In genomic region chr10:124995605-124996004, GRCh38 we compare ENCODE assay signal across 19 cellular contexts. TPM values are rescaled to one million over a fixed set of nuclear protein-coding genes. Genes with fewer than 3 reads are reported as not detected.
DNase-seq lines count a peak whose midpoint lies in the region; ATAC-seq and TF ChIP-seq lines count a peak whose summit lies in the region.
"Had no signal": no experiment of that assay in that cellular context is flagged by ENCODE, and none has a peak within 500 bp of the region (broad histone marks: within the 10 kb centered on the region; RNA-seq: fewer than 3 reads in every experiment).

No MANE protein-coding gene starts in this region.

- peaks cover 5% of the 10 kb centered on the region for H3K79me2 ChIP-seq in GM23338 (replicated peaks; ENCODE audit: insufficient read depth)

- H3K4me3 Mint-ChIP-seq in GM23338, result no peak overlapping the region
- no peak overlapping the region for H3K4me3 Mint-ChIP-seq in activated CD4-positive, alpha-beta memory T cell treated with anti-CD3 and anti-CD28 coated beads for 36 hours
- H3K4me3 Mint-ChIP-seq in T-cell, result no peak overlapping the region
- H3K4me3 Mint-ChIP-seq: activated naive CD8-positive, alpha-beta T cell treated with anti-CD3 and anti-CD28 coated beads, Interleukin-2, amount 50 U/mL, for 24 hours; CD4-positive, alpha-beta T cell; nephron had no signal

- intact Hi-C loops in activated CD4-positive, alpha-beta memory T cell treated with anti-CD3 and anti-CD28 coated beads for 36 hours (cut with micrococcal nuclease), result no loop called here

- ATAC-seq in GM23338 (no peak), T-cell (replicated peaks in 1 of 4) (no peak)
- ATAC-seq: activated naive CD8-positive, alpha-beta T cell treated with anti-CD3 and anti-CD28 coated beads, Interleukin-2, amount 50 U/mL, for 24 hours; body of pancreas; left lung had no signal

- H3K27ac Mint-ChIP-seq in GM23338 (peak overlapping the region; percentile 65; the same call in 1 of the 2 replicates), T-cell (no peak overlapping the region)
- no peak overlapping the region for H3K27ac Mint-ChIP-seq in activated CD4-positive, alpha-beta memory T cell treated with anti-CD3 and anti-CD28 coated beads for 36 hours
- H3K27ac Mint-ChIP-seq: activated naive CD8-positive, alpha-beta T cell treated with anti-CD3 and anti-CD28 coated beads, Interleukin-2, amount 50 U/mL, for 24 hours; CD4-positive, alpha-beta T cell had no signal

- no peak for DNase-seq in GM23338 (ENCODE audit: low spot score)
- DNase-seq in activated CD4-positive, alpha-beta memory T cell treated with anti-CD3 and anti-CD28 coated beads for 36 hours, result peak; percentile 4
- DNase-seq in islet precursor cell, result peak; percentile 41
- DNase-seq in stimulated activated CD8-positive, alpha-beta memory T cell treated with anti-CD3 and anti-CD28 coated beads, Interleukin-4, amount 100 ng/mL, for 48 hours, result peak; percentile 5
- no peak for DNase-seq in T-cell
- no peak for DNase-seq in activated CD4-positive, alpha-beta T cell treated with anti-CD3 and anti-CD28 coated beads for 1 hour
- DNase-seq in stimulated activated naive CD4-positive, alpha-beta T cell treated with Interleukin-2 at 50 U/mL for 16 hours (lab: John Stamatoyannopoulos, UW), result no peak
- DNase-seq: activated naive CD8-positive, alpha-beta T cell treated with anti-CD3 and anti-CD28 coated beads, Interleukin-2, amount 50 U/mL, for 24 hours; CD4-positive, alpha-beta T cell; DMS 273 treated with DMSO at 0.1 percent for 48 hours; glutamatergic neuron; NCI-H69; T-helper 9 cell had no signal

- H2AFZ ChIP-seq in GM23338, result no peak overlapping the region

- no peaks in the 10 kb centered on the region; the same call in 1 of the 2 replicates for H3K4me1 ChIP-seq in GM23338 (ENCODE audit: insufficient read depth)

- H3K36me3 ChIP-seq in GM23338 (ENCODE audit: insufficient read depth), result peaks cover 31% of the 10 kb centered on the region

- H3K36me3 Mint-ChIP-seq in GM23338 (ENCODE audit: low read depth) (peaks cover 100% of the 10 kb centered on the region), T-cell (no peaks in the 10 kb centered on the region)
- no peaks in the 10 kb centered on the region for H3K36me3 Mint-ChIP-seq in activated CD4-positive, alpha-beta memory T cell treated with anti-CD3 and anti-CD28 coated beads for 36 hours

- no peak overlapping the region for H3K4me2 ChIP-seq in GM23338
- H3K4me2 ChIP-seq: KMS-11 had no signal

- no peak for TF ChIP-seq CTCF in GM23338 (conservative IDR thresholded peaks at IDR 0.05; ENCODE audit: low read depth in 2 of 2)

- H3K4me1 Mint-ChIP-seq in GM23338 (peaks cover 2% of the 10 kb centered on the region; the same call in 1 of the 3 replicates), T-cell (no peaks in the 10 kb centered on the region)
- H3K4me1 Mint-ChIP-seq in activated CD4-positive, alpha-beta memory T cell treated with anti-CD3 and anti-CD28 coated beads for 36 hours (ENCODE audit: low read depth), result no peaks in the 10 kb centered on the region
- H3K4me1 Mint-ChIP-seq: activated naive CD8-positive, alpha-beta T cell treated with anti-CD3 and anti-CD28 coated beads, Interleukin-2, amount 50 U/mL, for 24 hours had no signal

- H3K9me2 ChIP-seq in GM23338 (ENCODE audit: insufficient read depth), result no peaks in the 10 kb centered on the region

- peaks cover 47% of the 10 kb centered on the region for H3F3A ChIP-seq in GM23338 (replicated peaks; ENCODE audit: low read depth)

- H4K20me1 ChIP-seq in GM23338 (replicated peaks; ENCODE audit: insufficient read depth), result peaks cover 30% of the 10 kb centered on the region

- H3K27ac ChIP-seq in GM23338 (ENCODE audit: low read depth), result peak overlapping the region; percentile 59; the same call in 1 of the 2 replicates
- H3K27ac ChIP-seq: body of pancreas, KMS-11, left lung, thoracic aorta had no signal

- H3K9me3 Mint-ChIP-seq in GM23338 (peaks cover 3% of the 10 kb centered on the region; the same call in 2 of the 3 replicates), T-cell (no peaks in the 10 kb centered on the region)
- H3K9me3 Mint-ChIP-seq in activated CD4-positive, alpha-beta memory T cell treated with anti-CD3 and anti-CD28 coated beads for 36 hours, result no peaks in the 10 kb centered on the region
- H3K9me3 Mint-ChIP-seq: activated naive CD8-positive, alpha-beta T cell treated with anti-CD3 and anti-CD28 coated beads, Interleukin-2, amount 50 U/mL, for 24 hours; CD4-positive, alpha-beta T cell; nephron had no signal

- H3K27me3 ChIP-seq in GM23338 (ENCODE audit: insufficient read depth), result no peaks in the 10 kb centered on the region
- H3K27me3 ChIP-seq: body of pancreas, left lung had no signal

- peaks cover 66% of the 10 kb centered on the region for H3K27me3 Mint-ChIP-seq in GM23338 (ENCODE audit: insufficient read depth, low read depth, poor library complexity)
- peaks cover 4% of the 10 kb centered on the region for H3K27me3 Mint-ChIP-seq in activated CD4-positive, alpha-beta memory T cell treated with anti-CD3 and anti-CD28 coated beads for 36 hours
- peaks cover 0 to 3% of the 10 kb centered on the region in 2 donors for H3K27me3 Mint-ChIP-seq in T-cell
- H3K27me3 Mint-ChIP-seq: activated naive CD8-positive, alpha-beta T cell treated with anti-CD3 and anti-CD28 coated beads, Interleukin-2, amount 50 U/mL, for 24 hours; CD4-positive, alpha-beta T cell had no signal

- POLR2A ChIA-PET in activated CD4-positive, alpha-beta memory T cell treated with anti-CD3 and anti-CD28 coated beads for 36 hours (lab: Charles Lee), result no interaction called here
- POLR2A ChIA-PET in T-cell (lab: Charles Lee), result no interaction called here

- no peak overlapping the region for H3K4me3 ChIP-seq in GM23338
- H3K4me3 ChIP-seq: body of pancreas, coronary artery, left lung, thoracic aorta had no signal

- CTCF ChIA-PET in activated CD4-positive, alpha-beta memory T cell treated with anti-CD3 and anti-CD28 coated beads for 36 hours (lab: Charles Lee), result no interaction called here
- CTCF ChIA-PET in T-cell (lab: Charles Lee), result no interaction called here

TF ChIP-seq in GM23338, 12 proteins besides CTCF, POLR2A, EP300 and RAD21:
- TF ChIP-seq, protein P1, sequence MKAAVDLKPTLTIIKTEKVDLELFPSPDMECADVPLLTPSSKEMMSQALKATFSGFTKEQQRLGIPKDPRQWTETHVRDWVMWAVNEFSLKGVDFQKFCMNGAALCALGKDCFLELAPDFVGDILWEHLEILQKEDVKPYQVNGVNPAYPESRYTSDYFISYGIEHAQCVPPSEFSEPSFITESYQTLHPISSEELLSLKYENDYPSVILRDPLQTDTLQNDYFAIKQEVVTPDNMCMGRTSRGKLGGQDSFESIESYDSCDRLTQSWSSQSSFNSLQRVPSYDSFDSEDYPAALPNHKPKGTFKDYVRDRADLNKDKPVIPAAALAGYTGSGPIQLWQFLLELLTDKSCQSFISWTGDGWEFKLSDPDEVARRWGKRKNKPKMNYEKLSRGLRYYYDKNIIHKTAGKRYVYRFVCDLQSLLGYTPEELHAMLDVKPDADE (IDR thresholded peaks at IDR 0.05), result no peak
- TF ChIP-seq ZNF114 (CRISPR knock-in tag; IDR thresholded peaks at IDR 0.05), result no peak
- TF ChIP-seq CREB1 (CRISPR knock-in tag; IDR thresholded peaks at IDR 0.05; ENCODE audit: low read depth), result no peak
- no peak for TF ChIP-seq STAT1 (IDR thresholded peaks at IDR 0.05; ENCODE audit: unreplicated experiment)

RNA-seq across cellular contexts. Expression of gene ZRANB1, which starts 53.7 kb away (rescaled TPM):
- total RNA-seq in GM23338 (2014; rRNA removed; shearing (Covaris generic)), result 26.7 and 27.8 TPM in 2 replicates
- polyA plus RNA-seq in GM23338 (2016; fragmentation: Nextera tagmentation; extraction: Ambion mirVana), result 2.6 and 4.2 TPM in 2 replicates
- total RNA-seq in activated CD4-positive, alpha-beta memory T cell treated with anti-CD3 and anti-CD28 coated beads for 36 hours, result 10 to 100 TPM; 10.5 to 10.8 TPM
- 10 to 100 TPM; 18.5 to 21.4 (median 19.1) TPM for total RNA-seq in T-cell

Comparison
In these comparisons a context has a peak if more than half of its experiments do, and no peak if none do; other contexts are left out.
1. DNase-seq: peak in activated CD4-positive, alpha-beta memory T cell treated with anti-CD3 and anti-CD28 coated beads for 36 hours (single experiment), islet precursor cell (single experiment) and stimulated activated CD8-positive, alpha-beta memory T cell treated with anti-CD3 and anti-CD28 coated beads, Interleukin-4, amount 100 ng/mL, for 48 hours (single experiment); none in GM23338 (single experiment), T-cell (0 of 34), activated CD4-positive, alpha-beta T cell treated with anti-CD3 and anti-CD28 coated beads for 1 hour (single experiment) and stimulated activated naive CD4-positive, alpha-beta T cell treated with Interleukin-2 at 50 U/mL for 16 hours (single experiment).